In genomic region chr17:46158323-46159296, GRCh38 we compare ENCODE assay signal across 1 cellular context.
TF ChIP-seq lines count a peak whose summit lies in the region.

No MANE protein-coding gene starts in this region.

TF ChIP-seq in GM23338, 12 proteins besides CTCF, POLR2A, EP300 and RAD21 (continued from another document):
- TF ChIP-seq ZNF462 (CRISPR knock-in tag; IDR thresholded peaks at IDR 0.05) = no peak
- no peak for TF ChIP-seq EZH2 (IDR thresholded peaks at IDR 0.05; ENCODE audit: low read depth, unreplicated experiment)
- TF ChIP-seq POLR2AphosphoS5 (IDR thresholded peaks at IDR 0.05; ENCODE audit: low read depth) = no peak
- TF ChIP-seq STAT1 (IDR thresholded peaks at IDR 0.05; ENCODE audit: unreplicated experiment) = no peak
- no peak for TF ChIP-seq ZNF331 (CRISPR knock-in tag; IDR thresholded peaks at IDR 0.05; ENCODE audit: low read depth)
TF ChIP-seq in GM23338: peak in this region for 0.
